Comparison of ENCODE assay signal across 8 cellular contexts in the genomic region with DNA sequence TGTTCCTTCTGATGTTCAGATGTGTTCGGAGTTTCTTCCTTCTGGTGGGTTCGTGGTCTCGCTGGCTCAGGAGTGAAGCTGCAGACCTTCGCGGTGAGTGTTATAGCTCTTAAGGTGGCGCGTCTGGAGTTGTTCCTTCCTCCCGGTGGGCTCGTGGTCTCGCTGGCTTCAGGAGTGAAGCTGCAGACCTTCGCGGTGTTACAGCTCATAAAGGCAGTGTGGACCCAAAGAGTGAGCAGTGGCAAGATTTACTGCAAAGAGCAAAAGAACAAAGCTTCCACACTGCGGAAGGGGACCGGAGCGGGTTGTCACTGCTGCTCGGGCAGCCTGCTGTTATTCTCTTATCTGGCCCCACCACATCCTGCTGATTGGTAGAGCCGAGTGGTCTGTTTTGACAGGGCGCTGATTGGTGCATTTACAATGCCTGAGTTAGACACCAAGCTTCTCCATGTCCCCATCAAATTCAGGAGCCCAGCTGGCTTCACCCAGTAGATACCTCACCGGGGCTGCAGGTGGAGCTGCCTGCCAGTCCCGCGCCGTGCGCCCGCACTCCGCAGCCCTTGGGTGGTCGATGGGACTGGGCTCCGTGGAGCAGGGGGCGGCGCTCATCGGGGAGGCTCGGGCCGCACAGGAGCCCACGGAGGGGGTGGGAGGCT.
DNase-seq lines count a peak whose midpoint lies in the region; ATAC-seq and TF ChIP-seq lines count a peak whose summit lies in the region.
"Not testable (repeated sequence)": the region's sequence is repeated elsewhere in the genome, so short reads cannot be mapped to it uniquely, and the experiment has no call there.

No MANE protein-coding gene starts in this region.

- not testable (repeated sequence) for H3K9ac ChIP-seq in HUES6 (ENCODE audit: low read length)

- not testable (repeated sequence) for H3K27me3 ChIP-seq in CD8-positive, alpha-beta T cell (ENCODE audit: insufficient read depth, low read length); HUES6 (ENCODE audit: control insufficient read depth, insufficient read depth, low read length); RWPE2 (ENCODE audit: insufficient read depth, poor library complexity, severe bottlenecking)

- intact Hi-C loops in CD8-positive, alpha-beta T cell (cut with DNase I, micrococcal nuclease); activated CD8-positive, alpha-beta T cell treated with anti-CD3 and anti-CD28 coated beads for 36 hours (cut with micrococcal nuclease): not testable (repeated sequence)

- not testable (repeated sequence) for H3K9me3 ChIP-seq in CD8-positive, alpha-beta T cell (ENCODE audit: low read length); HUES6 (ENCODE audit: control insufficient read depth, insufficient read depth, low read depth, low read length); RWPE2 (ENCODE audit: severe bottlenecking)

- not testable (repeated sequence) for ATAC-seq in CD8-positive, alpha-beta T cell; activated CD8-positive, alpha-beta T cell treated with anti-CD3 and anti-CD28 coated beads for 36 hours; memory B cell (ENCODE audit: low read depth)
- ATAC-seq in RWPE2 (ENCODE audit: low read depth), result peak; percentile 76

- not testable (repeated sequence) for H3K9me3 Mint-ChIP-seq in CD8-positive, alpha-beta T cell; activated CD8-positive, alpha-beta T cell treated with anti-CD3 and anti-CD28 coated beads for 36 hours; activated naive CD8-positive, alpha-beta T cell treated with anti-CD3 and anti-CD28 coated beads for 36 hours; glutamatergic neuron (ENCODE audit: unreplicated experiment); memory B cell

- H3K36me3 ChIP-seq in CD8-positive, alpha-beta T cell (ENCODE audit: insufficient read depth, low read length); HUES6 (ENCODE audit: control insufficient read depth, insufficient read depth, low read length); RWPE2 (ENCODE audit: low read depth): not testable (repeated sequence)

- H3K27ac ChIP-seq in CD8-positive, alpha-beta T cell (ENCODE audit: low read depth, low read length); HUES6 (ENCODE audit: low read depth, low read length): not testable (repeated sequence)
- H3K27ac ChIP-seq in RWPE2 (ENCODE audit: poor library complexity, severe bottlenecking), result peak overlapping the region; percentile 55

- TF ChIP-seq CTCF in CD8-positive, alpha-beta T cell (IDR thresholded peaks at IDR 0.05); activated CD8-positive, alpha-beta T cell treated with anti-CD3 and anti-CD28 coated beads for 36 hours (IDR thresholded peaks at IDR 0.05); glutamatergic neuron (IDR thresholded peaks at IDR 0.05; ENCODE audit: partially characterized antibody, unreplicated experiment): not testable (repeated sequence)
- TF ChIP-seq CTCF in RWPE2 (IDR thresholded peaks at IDR 0.05; ENCODE audit: poor library complexity, severe bottlenecking), result peak; percentile 26

- not testable (repeated sequence) for H3K36me3 Mint-ChIP-seq in CD8-positive, alpha-beta T cell; activated CD8-positive, alpha-beta T cell treated with anti-CD3 and anti-CD28 coated beads for 36 hours (ENCODE audit: low read depth); activated naive CD8-positive, alpha-beta T cell treated with anti-CD3 and anti-CD28 coated beads for 36 hours; glutamatergic neuron (ENCODE audit: unreplicated experiment); memory B cell

- not testable (repeated sequence) for H3K4me1 Mint-ChIP-seq in CD8-positive, alpha-beta T cell (ENCODE audit: low read depth); activated CD8-positive, alpha-beta T cell treated with anti-CD3 and anti-CD28 coated beads for 36 hours (ENCODE audit: low read depth); activated naive CD8-positive, alpha-beta T cell treated with anti-CD3 and anti-CD28 coated beads for 36 hours; glutamatergic neuron (ENCODE audit: low read depth, unreplicated experiment); memory B cell

- POLR2A ChIA-PET in CD8-positive, alpha-beta T cell (lab: Charles Lee); activated CD8-positive, alpha-beta T cell treated with anti-CD3 and anti-CD28 coated beads for 36 hours (lab: Charles Lee): not testable (repeated sequence)

- peak overlapping the region; percentile 39 for H3K27ac Mint-ChIP-seq in CD8-positive, alpha-beta T cell
- H3K27ac Mint-ChIP-seq in activated CD8-positive, alpha-beta T cell treated with anti-CD3 and anti-CD28 coated beads for 36 hours, result peak overlapping the region; percentile 78
- H3K27ac Mint-ChIP-seq in activated naive CD8-positive, alpha-beta T cell treated with anti-CD3 and anti-CD28 coated beads for 36 hours, result peak overlapping the region; percentile 79
- peak overlapping the region; percentile 33 for H3K27ac Mint-ChIP-seq in glutamatergic neuron (ENCODE audit: unreplicated experiment)
- not testable (repeated sequence) for H3K27ac Mint-ChIP-seq in memory B cell

- not testable (repeated sequence) for H3K4me1 ChIP-seq in CD8-positive, alpha-beta T cell (ENCODE audit: insufficient read depth, low read length); HUES6 (ENCODE audit: control insufficient read depth, insufficient read depth, low read length); RWPE2 (ENCODE audit: insufficient read depth, poor library complexity, severe bottlenecking)

- peak overlapping the region; percentile 71 for H3K4me3 Mint-ChIP-seq in CD8-positive, alpha-beta T cell
- H3K4me3 Mint-ChIP-seq in activated CD8-positive, alpha-beta T cell treated with anti-CD3 and anti-CD28 coated beads for 36 hours, result peak overlapping the region; percentile 72
- peak overlapping the region; percentile 72 for H3K4me3 Mint-ChIP-seq in activated naive CD8-positive, alpha-beta T cell treated with anti-CD3 and anti-CD28 coated beads for 36 hours
- not testable (repeated sequence) for H3K4me3 Mint-ChIP-seq in glutamatergic neuron (ENCODE audit: unreplicated experiment)
- H3K4me3 Mint-ChIP-seq in memory B cell, result peak overlapping the region; percentile 34

- not testable (repeated sequence) for H3K27me3 Mint-ChIP-seq in CD8-positive, alpha-beta T cell (ENCODE audit: low read depth); activated CD8-positive, alpha-beta T cell treated with anti-CD3 and anti-CD28 coated beads for 36 hours; activated naive CD8-positive, alpha-beta T cell treated with anti-CD3 and anti-CD28 coated beads for 36 hours; glutamatergic neuron (ENCODE audit: unreplicated experiment); memory B cell

- DNase-seq in CD8-positive, alpha-beta T cell, result peak in 2 of 7 experiments; percentile 12 to 47
- DNase-seq in RWPE2 (ENCODE audit: low spot score) (peak; percentile 60), renal cortical epithelial cell (ENCODE audit: low read depth) (peak; percentile 2)
- peak; percentile 31 for DNase-seq in activated CD8-positive, alpha-beta T cell treated with anti-CD3 and anti-CD28 coated beads for 36 hours
- DNase-seq in activated naive CD8-positive, alpha-beta T cell treated with anti-CD3 and anti-CD28 coated beads for 36 hours, result peak; percentile 8
- not testable (repeated sequence) for DNase-seq in glutamatergic neuron; memory B cell (ENCODE audit: low spot score in 2 of 2)

- CTCF ChIA-PET in CD8-positive, alpha-beta T cell (lab: Charles Lee); activated CD8-positive, alpha-beta T cell treated with anti-CD3 and anti-CD28 coated beads for 36 hours (lab: Charles Lee): not testable (repeated sequence)

- not testable (repeated sequence) for H3K4me3 ChIP-seq in CD8-positive, alpha-beta T cell (ENCODE audit: low read depth, low read length)
- H3K4me3 ChIP-seq in HUES6 (ENCODE audit: low read depth, low read length) (peak overlapping the region; percentile 52), RWPE2 (ENCODE audit: severe bottlenecking) (peak overlapping the region; percentile 53)
